Comparison of ENCODE assay signal across 1 cellular context in genomic region chr19:48308695-48309586, GRCh38.
TF ChIP-seq lines count a peak whose summit lies in the region.

No MANE protein-coding gene starts in this region.

TF ChIP-seq in SK-N-SH treated with all-trans-retinoic acid at 6 μM for 48 hours, 23 proteins besides CTCF, POLR2A, EP300 and RAD21 (continued from another document):
- TF ChIP-seq, protein P1, sequence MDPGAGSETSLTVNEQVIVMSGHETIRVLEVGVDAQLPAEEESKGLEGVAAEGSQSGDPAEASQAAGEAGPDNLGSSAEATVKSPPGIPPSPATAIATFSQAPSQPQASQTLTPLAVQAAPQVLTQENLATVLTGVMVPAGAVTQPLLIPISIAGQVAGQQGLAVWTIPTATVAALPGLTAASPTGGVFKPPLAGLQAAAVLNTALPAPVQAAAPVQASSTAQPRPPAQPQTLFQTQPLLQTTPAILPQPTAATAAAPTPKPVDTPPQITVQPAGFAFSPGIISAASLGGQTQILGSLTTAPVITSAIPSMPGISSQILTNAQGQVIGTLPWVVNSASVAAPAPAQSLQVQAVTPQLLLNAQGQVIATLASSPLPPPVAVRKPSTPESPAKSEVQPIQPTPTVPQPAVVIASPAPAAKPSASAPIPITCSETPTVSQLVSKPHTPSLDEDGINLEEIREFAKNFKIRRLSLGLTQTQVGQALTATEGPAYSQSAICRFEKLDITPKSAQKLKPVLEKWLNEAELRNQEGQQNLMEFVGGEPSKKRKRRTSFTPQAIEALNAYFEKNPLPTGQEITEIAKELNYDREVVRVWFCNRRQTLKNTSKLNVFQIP (CRISPR knock-in tag; IDR thresholded peaks at IDR 0.05; ENCODE audit: borderline replicate concordance, low read depth): no peak
- TF ChIP-seq RARB (CRISPR knock-in tag; IDR thresholded peaks at IDR 0.05) (no peak), ISL1 (CRISPR knock-in tag; IDR thresholded peaks at IDR 0.05) (no peak), ZNF565 (CRISPR knock-in tag; conservative IDR thresholded peaks at IDR 0.05; ENCODE audit: low read depth) (no peak), OSR1 (CRISPR knock-in tag; IDR thresholded peaks at IDR 0.05) (no peak), ARNTL (CRISPR knock-in tag; IDR thresholded peaks at IDR 0.05; ENCODE audit: borderline replicate concordance, low read depth) (no peak), TOX (CRISPR knock-in tag; IDR thresholded peaks at IDR 0.05; ENCODE audit: borderline replicate concordance) (no peak)
